Comparison of ENCODE assay signal across 23 cellular contexts in genomic region chr5:157303023-157303422, GRCh38. TPM values are rescaled to one million over a fixed set of nuclear protein-coding genes. Genes with fewer than 3 reads are reported as not detected.
A peak's percentile ranks its signal among the peaks of the same experiment; 100 is the strongest.
DNase-seq lines count a peak whose midpoint lies in the region; ATAC-seq and TF ChIP-seq lines count a peak whose summit lies in the region.
"Had no signal": no experiment of that assay in that cellular context is flagged by ENCODE, and none has a peak within 500 bp of the region (broad histone marks: within the 10 kb centered on the region; RNA-seq: fewer than 3 reads in every experiment).

No MANE protein-coding gene starts in this region.

- H4K8ac ChIP-seq in neuronal stem cell (ENCODE audit: low read depth, low read length), result no peak overlapping the region

- no peak for ATAC-seq in activated CD8-positive, alpha-beta memory T cell treated with anti-CD3 and anti-CD28 coated beads, Interleukin-2, amount 10 ng/mL, durations not matched to agents 7 days and 5 days
- no peak for ATAC-seq in body of pancreas
- ATAC-seq: Panc1 had no signal

- no peaks in the 10 kb centered on the region for H3K79me1 ChIP-seq in neuronal stem cell (ENCODE audit: low read depth, low read length)

- H2BK15ac ChIP-seq in neuronal stem cell (ENCODE audit: low read length), result no peak overlapping the region

- DNase-seq in activated CD8-positive, alpha-beta memory T cell treated with anti-CD3 and anti-CD28 coated beads, Interleukin-2, amount 10 ng/mL, durations not matched to agents 7 days and 5 days, result no peak
- no peak for DNase-seq in activated CD8-positive, alpha-beta memory T cell treated with anti-CD3 and anti-CD28 coated beads for 24 hours
- DNase-seq in CD8-positive, alpha-beta memory T cell, result no peak
- no peak for DNase-seq in activated naive CD8-positive, alpha-beta T cell treated with anti-CD3 and anti-CD28 coated beads for 36 hours
- no peak for DNase-seq in neuronal stem cell (ENCODE audit: low spot score)
- DNase-seq in NCI-H187 (lab: John Stamatoyannopoulos, UW), result no peak
- no peak for DNase-seq in body of pancreas
- DNase-seq in LoVo (ENCODE audit: low spot score), result no peak
- DNase-seq: activated CD4-positive, alpha-beta T cell treated with anti-CD3 and anti-CD28 coated beads, Interleukin-2, amount 50 U/mL, for 48 hours; activated T-cell treated with anti-CD3 and anti-CD28 coated beads, Interleukin-2, amount 50 U/mL, for 4 hours; adrenal gland; brain microvascular endothelial cell; Calu3; EL; heart left ventricle; mammary epithelial cell; MM.1S; NCI-H1436 treated with DMSO at 0.1 percent for 48 hours; NCI-H524 treated with DMSO at 0.1 percent for 48 hours; nucleus accumbens; small intestine; stimulated activated CD4-positive, alpha-beta T cell treated with anti-CD3 and anti-CD28 coated beads, Interleukin-1b, Interleukin-23, amount 100 ng/mL, for 48 hours had no signal

- H3K4me1 ChIP-seq in CD8-positive, alpha-beta memory T cell (ENCODE audit: insufficient read depth, low read length), result peaks cover 52% of the 10 kb centered on the region
- no peaks in the 10 kb centered on the region for H3K4me1 ChIP-seq in neuronal stem cell (ENCODE audit: control insufficient read depth in 2 of 2, insufficient read depth in 1 of 2, low read depth in 1 of 2, low read length in 2 of 2)
- no peaks in the 10 kb centered on the region for H3K4me1 ChIP-seq in body of pancreas
- H3K4me1 ChIP-seq: adrenal gland had no signal

- no peaks in the 10 kb centered on the region for H3K27me3 Mint-ChIP-seq in activated CD8-positive, alpha-beta memory T cell treated with anti-CD3 and anti-CD28 coated beads, Interleukin-2, amount 10 ng/mL, durations not matched to agents 7 days and 5 days
- H3K27me3 Mint-ChIP-seq in CD8-positive, alpha-beta memory T cell, result no peaks in the 10 kb centered on the region
- no peaks in the 10 kb centered on the region for H3K27me3 Mint-ChIP-seq in activated naive CD8-positive, alpha-beta T cell treated with anti-CD3 and anti-CD28 coated beads for 36 hours

- no peak overlapping the region for H4K91ac ChIP-seq in neuronal stem cell (ENCODE audit: low read depth, low read length, poor library complexity)

- intact Hi-C loops in body of pancreas (cut with DNase I), result no loop called here

- H2BK12ac ChIP-seq in neuronal stem cell (ENCODE audit: low read length), result no peak overlapping the region

- H3K4me1 Mint-ChIP-seq in activated CD8-positive, alpha-beta memory T cell treated with anti-CD3 and anti-CD28 coated beads, Interleukin-2, amount 10 ng/mL, durations not matched to agents 7 days and 5 days, result peaks cover 53% of the 10 kb centered on the region
- peaks cover 57 to 58% (median 57%) of the 10 kb centered on the region in 3 donors for H3K4me1 Mint-ChIP-seq in CD8-positive, alpha-beta memory T cell
- H3K4me1 Mint-ChIP-seq in activated naive CD8-positive, alpha-beta T cell treated with anti-CD3 and anti-CD28 coated beads for 36 hours, result peaks cover 55% of the 10 kb centered on the region

- H2BK120ac ChIP-seq in neuronal stem cell (ENCODE audit: low read depth, low read length), result no peak overlapping the region

- H3K9me3 Mint-ChIP-seq in activated CD8-positive, alpha-beta memory T cell treated with anti-CD3 and anti-CD28 coated beads, Interleukin-2, amount 10 ng/mL, durations not matched to agents 7 days and 5 days (ENCODE audit: low read depth), result no peaks in the 10 kb centered on the region
- H3K9me3 Mint-ChIP-seq in CD8-positive, alpha-beta memory T cell, result no peaks in the 10 kb centered on the region
- H3K9me3 Mint-ChIP-seq in activated naive CD8-positive, alpha-beta T cell treated with anti-CD3 and anti-CD28 coated beads for 36 hours, result peaks cover 7% of the 10 kb centered on the region
- H3K9me3 Mint-ChIP-seq: activated T-cell treated with anti-CD3 and anti-CD28 coated beads, Interleukin-2, amount 50 U/mL, for 4 hours had no signal

- no peak overlapping the region for H3K4me3 ChIP-seq in CD8-positive, alpha-beta memory T cell (ENCODE audit: low read length)
- no peak overlapping the region for H3K4me3 ChIP-seq in neuronal stem cell (ENCODE audit: low read length in 2 of 2)
- H3K4me3 ChIP-seq in body of pancreas, result no peak overlapping the region
- H3K4me3 ChIP-seq: adrenal gland, heart left ventricle had no signal

- H3K18ac ChIP-seq in neuronal stem cell (ENCODE audit: low read length), result no peak overlapping the region

- no peak overlapping the region for H2AFZ ChIP-seq in neuronal stem cell (ENCODE audit: low read length)

- H2BK5ac ChIP-seq in neuronal stem cell (ENCODE audit: low read length), result no peak overlapping the region

- no peak for TF ChIP-seq POLR2A in body of pancreas (IDR thresholded peaks at IDR 0.05)

- H3K27me3 ChIP-seq in CD8-positive, alpha-beta memory T cell (ENCODE audit: insufficient read depth, low read length, poor library complexity, severe bottlenecking), result no peaks in the 10 kb centered on the region
- H3K27me3 ChIP-seq in neuronal stem cell (ENCODE audit: control insufficient read depth in 3 of 3, insufficient read depth in 3 of 3, low read depth in 1 of 3, low read length in 3 of 3), result no peaks in the 10 kb centered on the region
- no peaks in the 10 kb centered on the region for H3K27me3 ChIP-seq in body of pancreas
- H3K27me3 ChIP-seq: adrenal gland, brain microvascular endothelial cell, heart left ventricle had no signal

- no CpG with 5 or more reads among the region's 5 CpGs for WGBS in neuronal stem cell (ENCODE audit: extremely low coverage in 2 of 2, insufficient read length in 2 of 2, insufficient replicate concordance in 1 of 2), 2 donors
- WGBS in body of pancreas, 2 donors, result 77 to 87% methylated on average over 5 of the region's 5 CpGs

- H3K9ac ChIP-seq in neuronal stem cell (ENCODE audit: low read depth, low read length, poor library complexity), result no peak overlapping the region

- CTCF ChIA-PET in activated CD8-positive, alpha-beta memory T cell treated with anti-CD3 and anti-CD28 coated beads, Interleukin-2, amount 10 ng/mL, durations not matched to agents 7 days and 5 days (lab: Charles Lee), result interaction anchor here (0.6 to 3.7 kb wide), 9 partner anchors 10 to 154 kb away, joined by 3 to 14 read pairs (median 5); no protein-coding TSS in a partner anchor
- CTCF ChIA-PET in CD8-positive, alpha-beta memory T cell (lab: Charles Lee), result interaction anchor here (0.6 to 1.9 kb wide), 12 partner anchors 10 to 149 kb away, joined by 3 to 8 read pairs (median 4); no protein-coding TSS in a partner anchor

- POLR2A ChIA-PET in CD8-positive, alpha-beta memory T cell (lab: Charles Lee), result interaction anchor here (1.1 to 1.2 kb wide), 2 partner anchors 30 to 37 kb away, joined by 3 to 7 read pairs; partner anchors contain the start of gene CYFIP2

- no peaks in the 10 kb centered on the region for H3K9me3 ChIP-seq in CD8-positive, alpha-beta memory T cell (ENCODE audit: low read length)
- H3K9me3 ChIP-seq in neuronal stem cell (replicated peaks in 1 of 2; ENCODE audit: control insufficient read depth in 2 of 2, insufficient read depth in 1 of 2, low read depth in 1 of 2, low read length in 2 of 2), result no peaks in the 10 kb centered on the region
- H3K9me3 ChIP-seq in body of pancreas, result no peaks in the 10 kb centered on the region
- H3K9me3 ChIP-seq: adrenal gland, heart left ventricle had no signal

- peaks cover 76% of the 10 kb centered on the region for H3K36me3 Mint-ChIP-seq in activated CD8-positive, alpha-beta memory T cell treated with anti-CD3 and anti-CD28 coated beads, Interleukin-2, amount 10 ng/mL, durations not matched to agents 7 days and 5 days
- peaks cover 16 to 93% (median 26%) of the 10 kb centered on the region in 3 donors for H3K36me3 Mint-ChIP-seq in CD8-positive, alpha-beta memory T cell
- peaks cover 55% of the 10 kb centered on the region for H3K36me3 Mint-ChIP-seq in activated naive CD8-positive, alpha-beta T cell treated with anti-CD3 and anti-CD28 coated beads for 36 hours

- no peak overlapping the region for H3K4me3 Mint-ChIP-seq in activated CD8-positive, alpha-beta memory T cell treated with anti-CD3 and anti-CD28 coated beads, Interleukin-2, amount 10 ng/mL, durations not matched to agents 7 days and 5 days
- no peak overlapping the region for H3K4me3 Mint-ChIP-seq in CD8-positive, alpha-beta memory T cell
- no peak overlapping the region for H3K4me3 Mint-ChIP-seq in activated naive CD8-positive, alpha-beta T cell treated with anti-CD3 and anti-CD28 coated beads for 36 hours
- H3K4me3 Mint-ChIP-seq: activated T-cell treated with anti-CD3 and anti-CD28 coated beads, Interleukin-2, amount 50 U/mL, for 4 hours had no signal

- TF ChIP-seq CTCF in body of pancreas (IDR thresholded peaks at IDR 0.05), result no peak

- peaks cover 37% of the 10 kb centered on the region for H3K36me3 ChIP-seq in CD8-positive, alpha-beta memory T cell (ENCODE audit: insufficient read depth, low read length)
- H3K36me3 ChIP-seq in neuronal stem cell (replicated peaks in 1 of 2; ENCODE audit: control insufficient read depth in 2 of 2, insufficient read depth in 2 of 2, low read length in 2 of 2), result peaks cover 19 to 93% of the 10 kb centered on the region in 2 donors
- H3K36me3 ChIP-seq in body of pancreas (replicated peaks in 1 of 2; ENCODE audit: insufficient read depth in 1 of 2, low read depth in 2 of 2), result no peaks in the 10 kb centered on the region
- H3K36me3 ChIP-seq: adrenal gland, brain microvascular endothelial cell had no signal

- no peak overlapping the region for H3K27ac ChIP-seq in CD8-positive, alpha-beta memory T cell (ENCODE audit: low read depth, low read length)
- H3K27ac ChIP-seq in neuronal stem cell (replicated peaks; ENCODE audit: low read length) (no peak overlapping the region), body of pancreas (no peak overlapping the region)
- H3K27ac ChIP-seq: adrenal gland, brain microvascular endothelial cell had no signal

- H3K14ac ChIP-seq in neuronal stem cell (ENCODE audit: low read length), result no peak overlapping the region

- H3K4me2 ChIP-seq in neuronal stem cell (ENCODE audit: insufficient read depth, low read length, poor library complexity, severe bottlenecking), result no peak overlapping the region

- peak overlapping the region; percentile 80 for H3K27ac Mint-ChIP-seq in activated CD8-positive, alpha-beta memory T cell treated with anti-CD3 and anti-CD28 coated beads, Interleukin-2, amount 10 ng/mL, durations not matched to agents 7 days and 5 days
- peak overlapping the region; percentile 58 to 99 (median 84) for H3K27ac Mint-ChIP-seq in CD8-positive, alpha-beta memory T cell
- H3K27ac Mint-ChIP-seq in activated naive CD8-positive, alpha-beta T cell treated with anti-CD3 and anti-CD28 coated beads for 36 hours, result peak overlapping the region; percentile 48

- H3K23ac ChIP-seq in neuronal stem cell (ENCODE audit: low read depth, low read length, poor library complexity), result peak overlapping the region; percentile 38

- H2AK5ac ChIP-seq in neuronal stem cell (ENCODE audit: low read depth, low read length), result no peak overlapping the region

- no peak overlapping the region for H3K4ac ChIP-seq in neuronal stem cell (ENCODE audit: low read length)

RNA-seq across cellular contexts. Expression of gene CYFIP2, which starts 37.1 kb away (rescaled TPM):
- total RNA-seq in activated CD8-positive, alpha-beta memory T cell treated with anti-CD3 and anti-CD28 coated beads, Interleukin-2, amount 10 ng/mL, durations not matched to agents 7 days and 5 days, result 100 to 1,000 TPM; 382 to 438 TPM
- 100 to 1,000 TPM; 239 to 259 TPM for total RNA-seq in CD8-positive, alpha-beta memory T cell
- 534 TPM for polyA plus RNA-seq in CD8-positive, alpha-beta memory T cell
- 100 to 1,000 TPM; 324 to 325 TPM for total RNA-seq in activated naive CD8-positive, alpha-beta T cell treated with anti-CD3 and anti-CD28 coated beads for 36 hours
- 64.7 TPM for polyA plus RNA-seq in neuronal stem cell (2013, experiment 1 of 2)
- polyA plus RNA-seq in neuronal stem cell (2013, experiment 2 of 2), result 63.6 TPM
- 10 to 100 TPM; 15.6 to 22.1 TPM for total RNA-seq in body of pancreas

Comparison
In these comparisons a context has a peak if more than half of its experiments do, and no peak if none do; other contexts are left out.
1. RNA of gene CYFIP2, which starts 37.1 kb away (total RNA-seq): 382 to 438 TPM in activated CD8-positive, alpha-beta memory T cell treated with anti-CD3 and anti-CD28 coated beads, Interleukin-2, amount 10 ng/mL, durations not matched to agents 7 days and 5 days, 324 to 325 TPM in activated naive CD8-positive, alpha-beta T cell treated with anti-CD3 and anti-CD28 coated beads for 36 hours and 239 to 259 TPM in CD8-positive, alpha-beta memory T cell; 15.6 to 22.1 TPM in body of pancreas; every median in the first group is over 10 times any median in the second.
2. Peak in every context shown above with its lines, with median percentiles within 50 percentile points of each other: H3K27ac Mint-ChIP-seq.